7 cellular contexts compared by ENCODE assay signal in the genomic region with DNA sequence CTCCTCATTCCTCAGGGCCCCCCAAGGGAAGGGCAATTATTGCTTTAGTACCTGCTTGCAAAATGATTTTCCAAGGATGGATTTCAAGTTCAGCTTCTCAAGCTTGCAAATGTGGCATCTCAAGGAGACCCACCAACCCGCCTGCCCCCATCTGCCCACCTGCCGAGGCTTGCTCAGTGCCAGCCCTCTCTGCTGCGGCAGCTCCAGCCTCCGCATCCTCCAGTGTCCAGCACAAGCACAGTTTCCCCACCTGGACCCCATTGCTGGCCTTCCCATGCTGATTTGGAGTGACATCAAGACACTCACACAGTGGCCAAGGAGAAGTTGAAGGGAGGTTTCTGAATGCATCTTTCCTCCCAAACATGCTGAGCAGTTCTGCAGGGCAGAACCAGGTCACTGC.
"Had no signal": no experiment of that assay in that cellular context is flagged by ENCODE, and none has a peak within 500 bp of the region (broad histone marks: within the 10 kb centered on the region; RNA-seq: fewer than 3 reads in every experiment).

No MANE protein-coding gene starts in this region.

- ATAC-seq: HepG2 had no signal

- H3K27ac ChIP-seq: HL-60, KMS-11 had no signal

- H3K4me3 ChIP-seq: K562 had no signal

- DNase-seq: IMR-90, KBM-7, KG1 had no signal
